ENCODE assay signal across 8 cellular contexts in the genomic region with DNA sequence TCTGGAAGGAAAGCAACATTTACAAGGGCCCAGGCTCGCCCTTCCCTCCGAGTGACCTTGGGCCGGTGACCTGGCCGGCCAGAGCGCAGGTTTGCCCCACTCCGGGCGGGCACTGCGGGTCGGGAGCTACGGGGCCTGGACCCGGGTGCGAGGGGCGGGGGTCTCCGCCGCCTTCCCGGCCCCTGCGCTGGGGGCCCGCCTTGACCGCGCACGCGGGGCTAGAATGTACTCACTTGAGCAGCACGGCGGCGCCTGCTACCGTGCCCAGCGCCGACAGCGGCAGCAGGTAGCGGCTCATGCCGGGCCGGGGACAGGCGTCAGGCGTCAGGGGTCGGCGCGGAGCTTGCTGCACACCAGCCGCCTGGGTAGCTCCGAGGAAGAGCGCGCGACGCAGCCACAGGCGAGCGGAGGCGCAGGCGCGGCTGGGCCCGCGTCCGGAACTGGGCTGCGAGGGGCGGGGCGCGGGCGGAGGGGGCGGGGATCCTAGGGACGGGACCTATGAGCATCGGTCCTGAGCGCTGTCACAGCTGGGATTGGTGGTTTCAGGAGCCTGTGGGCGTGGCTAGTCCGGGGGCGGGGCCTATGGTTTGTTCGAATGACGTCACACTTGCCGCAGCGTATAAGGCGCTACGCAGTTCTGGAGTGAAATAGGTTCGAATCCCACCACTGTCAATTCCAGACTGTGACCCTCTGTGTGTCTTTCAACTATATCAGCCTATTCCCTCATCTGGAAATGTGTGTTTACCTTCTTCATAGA. TPM values are rescaled to one million over a fixed set of nuclear protein-coding genes. Genes with fewer than 3 reads are reported as not detected.
A peak's percentile ranks its signal among the peaks of the same experiment; 100 is the strongest.
DNase-seq lines count a peak whose midpoint lies in the region; ATAC-seq and TF ChIP-seq lines count a peak whose summit lies in the region.

A gene with protein sequence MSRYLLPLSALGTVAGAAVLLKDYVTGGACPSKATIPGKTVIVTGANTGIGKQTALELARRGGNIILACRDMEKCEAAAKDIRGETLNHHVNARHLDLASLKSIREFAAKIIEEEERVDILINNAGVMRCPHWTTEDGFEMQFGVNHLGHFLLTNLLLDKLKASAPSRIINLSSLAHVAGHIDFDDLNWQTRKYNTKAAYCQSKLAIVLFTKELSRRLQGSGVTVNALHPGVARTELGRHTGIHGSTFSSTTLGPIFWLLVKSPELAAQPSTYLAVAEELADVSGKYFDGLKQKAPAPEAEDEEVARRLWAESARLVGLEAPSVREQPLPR (minus strand): TSS at position 414 of the 757 bp plus-strand sequence. CDS start 116 bp downstream, at position 298.

- H3K36me3 Mint-ChIP-seq in activated CD4-positive, alpha-beta T cell treated with anti-CD3 and anti-CD28 coated beads, Interleukin-2, amount 10 ng/mL, durations not matched to agents 7 days and 5 days (ENCODE audit: low read depth): peaks cover 14% of the 10 kb centered on the region

- H3K36me3 ChIP-seq in BE2C: peaks cover 6% of the 10 kb centered on the region; the same call in 1 of the 2 replicates
- peaks cover 0 to 13% of the 10 kb centered on the region in 2 donors for H3K36me3 ChIP-seq in left lung

- H3K4me1 ChIP-seq in BE2C (no peaks in the 10 kb centered on the region), left lung (peaks cover 0 to 7% of the 10 kb centered on the region in 2 donors)

- DNase-seq in BE2C (peak; percentile 100), NCI-H748 treated with DMSO at 0.1 percent for 48 hours (lab: John Stamatoyannopoulos, UW) (peak; percentile 93), dedifferentiated amniotic fluid mesenchymal stem cell (ENCODE audit: extremely low spot score) (peak; percentile 96), left lung (peak; percentile 95 to 96)
- DNase-seq in activated CD4-positive, alpha-beta T cell treated with anti-CD3 and anti-CD28 coated beads, Interleukin-2, amount 10 ng/mL, durations not matched to agents 7 days and 5 days: peak; percentile 98
- peak; percentile 100 for DNase-seq in stimulated activated CD4-positive, alpha-beta T cell treated with anti-CD3 and anti-CD28 coated beads, Interleukin-2, amount 100 ng/mL, for 24 hours

- peak within 1 kb of the TSS; percentile 26 to 76 for H3K27ac ChIP-seq in left lung

- POLR2A ChIA-PET in activated CD4-positive, alpha-beta T cell treated with anti-CD3 and anti-CD28 coated beads, Interleukin-2, amount 10 ng/mL, durations not matched to agents 7 days and 5 days (lab: Charles Lee): no interaction called here

- H3K9me3 ChIP-seq in BE2C (no peaks in the 10 kb centered on the region), left lung (no peaks in the 10 kb centered on the region)

- H3K27me3 Mint-ChIP-seq in activated CD4-positive, alpha-beta T cell treated with anti-CD3 and anti-CD28 coated beads, Interleukin-2, amount 10 ng/mL, durations not matched to agents 7 days and 5 days: peaks cover 26% of the 10 kb centered on the region

- peak within 1 kb of the TSS; percentile 87 for H3K27ac Mint-ChIP-seq in activated CD4-positive, alpha-beta T cell treated with anti-CD3 and anti-CD28 coated beads, Interleukin-2, amount 10 ng/mL, durations not matched to agents 7 days and 5 days

- no peaks in the 10 kb centered on the region for H3K9me3 Mint-ChIP-seq in activated CD4-positive, alpha-beta T cell treated with anti-CD3 and anti-CD28 coated beads, Interleukin-2, amount 10 ng/mL, durations not matched to agents 7 days and 5 days

- CTCF ChIA-PET in activated CD4-positive, alpha-beta T cell treated with anti-CD3 and anti-CD28 coated beads, Interleukin-2, amount 10 ng/mL, durations not matched to agents 7 days and 5 days (lab: Charles Lee): interaction anchor here (0.6 to 1.2 kb wide), 2 partner anchors 17 to 356 kb away, joined by 3 to 4 read pairs; no protein-coding TSS in a partner anchor

- H3K27me3 ChIP-seq in BE2C (peaks cover 20% of the 10 kb centered on the region), left lung (peaks cover 0 to 25% of the 10 kb centered on the region in 2 donors)

- peaks cover 27% of the 10 kb centered on the region for H3K4me1 Mint-ChIP-seq in activated CD4-positive, alpha-beta T cell treated with anti-CD3 and anti-CD28 coated beads, Interleukin-2, amount 10 ng/mL, durations not matched to agents 7 days and 5 days

- TF ChIP-seq CTCF in BE2C (IDR thresholded peaks at IDR 0.05; ENCODE audit: low read depth, low read length) (no peak), left lung (IDR thresholded peaks at IDR 0.05) (no peak)

- H3K4me3 Mint-ChIP-seq in activated CD4-positive, alpha-beta T cell treated with anti-CD3 and anti-CD28 coated beads, Interleukin-2, amount 10 ng/mL, durations not matched to agents 7 days and 5 days: peak within 1 kb of the TSS; percentile 85

- ATAC-seq in GM19328 (IDR thresholded peaks at IDR 0.05; ENCODE audit: unreplicated experiment): peak; percentile 69
- ATAC-seq in HG03521 (IDR thresholded peaks at IDR 0.05; ENCODE audit: unreplicated experiment): peak; percentile 90
- peak; percentile 100 for ATAC-seq in left lung

- intact Hi-C loops in left lung (cut with DNase I): no loop called here

- H3K4me3 ChIP-seq in BE2C (ENCODE audit: low read depth, low read length): peak within 1 kb of the TSS; percentile 89
- peak within 1 kb of the TSS; percentile 78 to 94 for H3K4me3 ChIP-seq in left lung

RNA-seq across cellular contexts. Expression of the gene that starts here (rescaled TPM):
- polyA plus RNA-seq in BE2C (2012; ENCODE audit: insufficient read depth, insufficient read length, low read depth): 19.7 TPM
- 10 to 100 TPM; 15.0 to 15.6 TPM for total RNA-seq in activated CD4-positive, alpha-beta T cell treated with anti-CD3 and anti-CD28 coated beads, Interleukin-2, amount 10 ng/mL, durations not matched to agents 7 days and 5 days
- total RNA-seq in left lung: 10 to 100 TPM; 24.2 to 38.0 TPM

Comparison
In these comparisons a context has a peak if more than half of its experiments do, and no peak if none do; other contexts are left out.
1. Peak in every context shown above with its lines: DNase-seq, ATAC-seq, H3K4me3 ChIP-seq and H3K27ac ChIP-seq.